ENCODE assay signal across 21 cellular contexts in the genomic region with DNA sequence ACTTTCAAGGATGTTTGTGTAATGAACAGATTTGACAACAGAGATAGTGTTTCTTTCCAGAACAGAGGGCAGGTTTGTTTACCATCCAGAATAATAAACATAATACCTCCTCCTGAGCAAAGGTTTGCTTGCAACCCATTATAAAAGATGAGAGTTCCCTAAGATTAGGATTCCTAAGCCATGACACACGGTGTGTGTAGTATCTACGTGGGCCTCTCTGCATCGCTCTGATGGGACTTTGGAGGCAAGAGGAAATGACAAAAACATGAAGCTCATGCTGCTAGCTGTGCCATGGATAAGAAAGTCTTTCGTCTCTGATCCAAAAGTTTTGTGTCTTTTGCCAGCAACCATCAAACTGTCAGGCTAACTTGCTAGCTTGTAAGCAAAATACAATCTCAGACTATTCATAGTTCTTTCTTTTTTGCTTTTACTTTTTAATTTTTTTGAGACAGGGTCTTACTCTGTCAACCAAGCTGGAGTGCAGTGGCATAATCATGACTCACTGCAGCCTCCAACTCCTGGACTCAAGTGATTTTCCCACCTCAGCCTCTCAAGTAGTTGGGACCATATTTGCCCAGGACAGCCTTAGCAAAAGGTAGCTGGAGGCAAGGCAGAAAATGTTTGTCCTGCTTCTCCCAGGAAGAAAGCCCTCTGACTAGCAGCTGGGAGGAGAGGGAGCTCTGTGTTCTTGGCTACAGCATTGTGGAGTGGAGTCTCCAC.
DNase-seq lines count a peak whose midpoint lies in the region; ATAC-seq and TF ChIP-seq lines count a peak whose summit lies in the region.
"Had no signal": no experiment of that assay in that cellular context is flagged by ENCODE, and none has a peak within 500 bp of the region (broad histone marks: within the 10 kb centered on the region; RNA-seq: fewer than 3 reads in every experiment).

No MANE protein-coding gene starts in this region.

- POLR2A ChIA-PET in AG04450 (lab: Yijun Ruan, JAX), result no interaction called here
- POLR2A ChIA-PET in WTC11 (lab: Charles Lee), result no interaction called here

- H3K4me1 Mint-ChIP-seq in HFFc6 (ENCODE audit: low read depth), result peaks cover 46% of the 10 kb centered on the region
- H3K4me1 Mint-ChIP-seq in WTC11, result peaks cover 11% of the 10 kb centered on the region
- H3K4me1 Mint-ChIP-seq: stimulated activated naive CD8-positive, alpha-beta T cell treated with anti-CD3 and anti-CD28 coated beads, Interleukin-15, amount 100 ng/mL, for 72 hours had no signal

- H3K36me3 Mint-ChIP-seq in HFFc6 (ENCODE audit: low read depth), result peaks cover 12% of the 10 kb centered on the region; the same call in 1 of the 2 replicates
- no peaks in the 10 kb centered on the region for H3K36me3 Mint-ChIP-seq in WTC11

- no peak for DNase-seq in AG04450 (ENCODE audit: low read depth, low spot score)
- peak; percentile 47 for DNase-seq in HFFc6
- no peak for DNase-seq in WTC11 (ENCODE audit: low spot score)
- DNase-seq in iris pigment epithelial cell (ENCODE audit: low read depth), result peak; percentile 61
- no peak for DNase-seq in suprapubic skin (ENCODE audit: low spot score in 2 of 2)
- DNase-seq in NCI-H446 treated with DMSO at 0.1 percent for 48 hours (lab: John Stamatoyannopoulos, UW), result no peak
- no peak for DNase-seq in HPDE6-E6E7 (ENCODE audit: extremely low spot score)
- DNase-seq: activated CD8-positive, alpha-beta T cell treated with anti-CD3 and anti-CD28 coated beads for 36 hours; activated T-cell treated with anti-CD3 and anti-CD28 coated beads, Interleukin-2, amount 50 U/mL, for 4 hours; AML-193; dermis blood vessel endothelial cell; gastrocnemius medialis; left ventricle myocardium superior; NCI-H1694; NCI-H2227 treated with DMSO at 0.1 percent for 48 hours; stimulated activated naive CD8-positive, alpha-beta T cell treated with anti-CD3 and anti-CD28 coated beads, Interleukin-15, amount 100 ng/mL, for 72 hours; WERI-Rb-1 had no signal

- H3K27ac ChIP-seq in AG04450 (ENCODE audit: low read depth, low read length) (peak overlapping the region; percentile 21), suprapubic skin (no peak overlapping the region)
- H3K27ac ChIP-seq: breast epithelium, gastrocnemius medialis, WERI-Rb-1 had no signal

- H3K4me3 Mint-ChIP-seq in HFFc6 (peak overlapping the region; percentile 45), WTC11 (no peak overlapping the region)
- H3K4me3 Mint-ChIP-seq: activated CD8-positive, alpha-beta T cell treated with anti-CD3 and anti-CD28 coated beads for 36 hours; activated naive CD8-positive, alpha-beta T cell; activated T-cell treated with anti-CD3 and anti-CD28 coated beads, Interleukin-2, amount 50 U/mL, for 4 hours; stimulated activated naive CD8-positive, alpha-beta T cell treated with anti-CD3 and anti-CD28 coated beads, Interleukin-15, amount 100 ng/mL, for 72 hours had no signal

- ATAC-seq in WTC11 (no peak), HG02938 (IDR thresholded peaks at IDR 0.05; ENCODE audit: unreplicated experiment) (no peak)
- ATAC-seq: activated CD8-positive, alpha-beta T cell treated with anti-CD3 and anti-CD28 coated beads for 36 hours; activated T-cell treated with anti-CD3 and anti-CD28 coated beads, Interleukin-2, amount 50 U/mL, for 4 hours; gastrocnemius medialis; left ventricle myocardium superior; Right ventricle myocardium inferior; stimulated activated naive CD8-positive, alpha-beta T cell treated with anti-CD3 and anti-CD28 coated beads, Interleukin-15, amount 100 ng/mL, for 72 hours had no signal

- no peaks in the 10 kb centered on the region for H3K4me1 ChIP-seq in suprapubic skin
- H3K4me1 ChIP-seq: breast epithelium, gastrocnemius medialis had no signal

- H3K36me3 ChIP-seq in suprapubic skin, result peaks cover 9% of the 10 kb centered on the region
- H3K36me3 ChIP-seq: breast epithelium, gastrocnemius medialis had no signal

- H3K27me3 Mint-ChIP-seq in HFFc6 (ENCODE audit: insufficient read depth), result no peaks in the 10 kb centered on the region
- H3K27me3 Mint-ChIP-seq in WTC11 (ENCODE audit: low read depth), result no peaks in the 10 kb centered on the region
- H3K27me3 Mint-ChIP-seq: activated CD8-positive, alpha-beta T cell treated with anti-CD3 and anti-CD28 coated beads for 36 hours; activated naive CD8-positive, alpha-beta T cell; stimulated activated naive CD8-positive, alpha-beta T cell treated with anti-CD3 and anti-CD28 coated beads, Interleukin-15, amount 100 ng/mL, for 72 hours had no signal

- WGBS in suprapubic skin, result 95% methylated on average over 4 of the region's 4 CpGs

- TF ChIP-seq EP300 in suprapubic skin (IDR thresholded peaks at IDR 0.05), result no peak

- no peak overlapping the region for H3K4me3 ChIP-seq in AG04450 (ENCODE audit: low read depth, low read length)
- no peak overlapping the region for H3K4me3 ChIP-seq in suprapubic skin
- H3K4me3 ChIP-seq: breast epithelium, gastrocnemius medialis had no signal

- H3K27ac Mint-ChIP-seq in HFFc6 (peak overlapping the region; percentile 68), WTC11 (0 out of 2 replicates have a peak overlapping the region, but pooled peaks have one; percentile 11)
- H3K27ac Mint-ChIP-seq: activated CD8-positive, alpha-beta T cell treated with anti-CD3 and anti-CD28 coated beads for 36 hours; activated naive CD8-positive, alpha-beta T cell; stimulated activated naive CD8-positive, alpha-beta T cell treated with anti-CD3 and anti-CD28 coated beads, Interleukin-15, amount 100 ng/mL, for 72 hours had no signal

- CTCF ChIA-PET in AG04450 (lab: Charles Lee) (interaction anchor here (1.0 kb wide), 1 partner anchor 58 kb away, joined by 4 read pairs; no protein-coding TSS in a partner anchor), WTC11 (lab: Charles Lee) (interaction anchor here (1.1 to 1.6 kb wide), 4 partner anchors 52 to 130 kb away, joined by 3 to 5 read pairs (median 3); no protein-coding TSS in a partner anchor)

- H3K9me3 ChIP-seq in AG04450 (ENCODE audit: control insufficient read depth, insufficient read depth, low read length) (no peaks in the 10 kb centered on the region), suprapubic skin (no peaks in the 10 kb centered on the region)
- H3K9me3 ChIP-seq: breast epithelium, gastrocnemius medialis had no signal

- H3K27me3 ChIP-seq in AG04450 (ENCODE audit: control insufficient read depth, insufficient read depth, low read length) (no peaks in the 10 kb centered on the region), suprapubic skin (no peaks in the 10 kb centered on the region)
- H3K27me3 ChIP-seq: breast epithelium, gastrocnemius medialis had no signal

- no peak for TF ChIP-seq POLR2A in suprapubic skin (IDR thresholded peaks at IDR 0.05)

- no peak for TF ChIP-seq CTCF in AG04450 (IDR thresholded peaks at IDR 0.05; ENCODE audit: low read depth, low read length)
- no peak for TF ChIP-seq CTCF in HFFc6 (IDR thresholded peaks at IDR 0.05)
- TF ChIP-seq CTCF in WTC11 (IDR thresholded peaks at IDR 0.05), result no peak
- no peak for TF ChIP-seq CTCF in suprapubic skin (IDR thresholded peaks at IDR 0.05)

- no peaks in the 10 kb centered on the region; the same call in 1 of the 2 replicates for H3K9me3 Mint-ChIP-seq in HFFc6
- H3K9me3 Mint-ChIP-seq in WTC11, result peaks cover 10% of the 10 kb centered on the region

TF ChIP-seq in WTC11, 78 proteins besides CTCF, POLR2A, EP300 and RAD21 (continues in another document):
- TF ChIP-seq, protein P1, sequence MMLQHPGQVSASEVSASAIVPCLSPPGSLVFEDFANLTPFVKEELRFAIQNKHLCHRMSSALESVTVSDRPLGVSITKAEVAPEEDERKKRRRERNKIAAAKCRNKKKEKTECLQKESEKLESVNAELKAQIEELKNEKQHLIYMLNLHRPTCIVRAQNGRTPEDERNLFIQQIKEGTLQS (CRISPR knock-in tag; conservative IDR thresholded peaks at IDR 0.05), result no peak
- TF ChIP-seq, protein P2, sequence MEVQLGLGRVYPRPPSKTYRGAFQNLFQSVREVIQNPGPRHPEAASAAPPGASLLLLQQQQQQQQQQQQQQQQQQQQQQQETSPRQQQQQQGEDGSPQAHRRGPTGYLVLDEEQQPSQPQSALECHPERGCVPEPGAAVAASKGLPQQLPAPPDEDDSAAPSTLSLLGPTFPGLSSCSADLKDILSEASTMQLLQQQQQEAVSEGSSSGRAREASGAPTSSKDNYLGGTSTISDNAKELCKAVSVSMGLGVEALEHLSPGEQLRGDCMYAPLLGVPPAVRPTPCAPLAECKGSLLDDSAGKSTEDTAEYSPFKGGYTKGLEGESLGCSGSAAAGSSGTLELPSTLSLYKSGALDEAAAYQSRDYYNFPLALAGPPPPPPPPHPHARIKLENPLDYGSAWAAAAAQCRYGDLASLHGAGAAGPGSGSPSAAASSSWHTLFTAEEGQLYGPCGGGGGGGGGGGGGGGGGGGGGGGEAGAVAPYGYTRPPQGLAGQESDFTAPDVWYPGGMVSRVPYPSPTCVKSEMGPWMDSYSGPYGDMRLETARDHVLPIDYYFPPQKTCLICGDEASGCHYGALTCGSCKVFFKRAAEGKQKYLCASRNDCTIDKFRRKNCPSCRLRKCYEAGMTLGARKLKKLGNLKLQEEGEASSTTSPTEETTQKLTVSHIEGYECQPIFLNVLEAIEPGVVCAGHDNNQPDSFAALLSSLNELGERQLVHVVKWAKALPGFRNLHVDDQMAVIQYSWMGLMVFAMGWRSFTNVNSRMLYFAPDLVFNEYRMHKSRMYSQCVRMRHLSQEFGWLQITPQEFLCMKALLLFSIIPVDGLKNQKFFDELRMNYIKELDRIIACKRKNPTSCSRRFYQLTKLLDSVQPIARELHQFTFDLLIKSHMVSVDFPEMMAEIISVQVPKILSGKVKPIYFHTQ (CRISPR knock-in tag; IDR thresholded peaks at IDR 0.05), result no peak
- TF ChIP-seq JAZF1 (CRISPR knock-in tag; IDR thresholded peaks at IDR 0.05), result no peak
- TF ChIP-seq, protein P3, sequence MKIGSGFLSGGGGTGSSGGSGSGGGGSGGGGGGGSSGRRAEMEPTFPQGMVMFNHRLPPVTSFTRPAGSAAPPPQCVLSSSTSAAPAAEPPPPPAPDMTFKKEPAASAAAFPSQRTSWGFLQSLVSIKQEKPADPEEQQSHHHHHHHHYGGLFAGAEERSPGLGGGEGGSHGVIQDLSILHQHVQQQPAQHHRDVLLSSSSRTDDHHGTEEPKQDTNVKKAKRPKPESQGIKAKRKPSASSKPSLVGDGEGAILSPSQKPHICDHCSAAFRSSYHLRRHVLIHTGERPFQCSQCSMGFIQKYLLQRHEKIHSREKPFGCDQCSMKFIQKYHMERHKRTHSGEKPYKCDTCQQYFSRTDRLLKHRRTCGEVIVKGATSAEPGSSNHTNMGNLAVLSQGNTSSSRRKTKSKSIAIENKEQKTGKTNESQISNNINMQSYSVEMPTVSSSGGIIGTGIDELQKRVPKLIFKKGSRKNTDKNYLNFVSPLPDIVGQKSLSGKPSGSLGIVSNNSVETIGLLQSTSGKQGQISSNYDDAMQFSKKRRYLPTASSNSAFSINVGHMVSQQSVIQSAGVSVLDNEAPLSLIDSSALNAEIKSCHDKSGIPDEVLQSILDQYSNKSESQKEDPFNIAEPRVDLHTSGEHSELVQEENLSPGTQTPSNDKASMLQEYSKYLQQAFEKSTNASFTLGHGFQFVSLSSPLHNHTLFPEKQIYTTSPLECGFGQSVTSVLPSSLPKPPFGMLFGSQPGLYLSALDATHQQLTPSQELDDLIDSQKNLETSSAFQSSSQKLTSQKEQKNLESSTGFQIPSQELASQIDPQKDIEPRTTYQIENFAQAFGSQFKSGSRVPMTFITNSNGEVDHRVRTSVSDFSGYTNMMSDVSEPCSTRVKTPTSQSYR (CRISPR knock-in tag; IDR thresholded peaks at IDR 0.05), result no peak

Comparison
In these comparisons a context has a peak if more than half of its experiments do, and no peak if none do; other contexts are left out.
1. DNase-seq: peak in HFFc6 (single experiment) and iris pigment epithelial cell (single experiment); none in AG04450 (single experiment), WTC11 (single experiment), suprapubic skin (0 of 2), NCI-H446 treated with DMSO at 0.1 percent for 48 hours (single experiment) and HPDE6-E6E7 (single experiment).